ENCODE assay signal across 14 cellular contexts in genomic region chr12:130831876-130832405, GRCh38. TPM values are rescaled to one million over a fixed set of nuclear protein-coding genes. Genes with fewer than 3 reads are reported as not detected.
A peak's percentile ranks its signal among the peaks of the same experiment; 100 is the strongest.
DNase-seq lines count a peak whose midpoint lies in the region; ATAC-seq and TF ChIP-seq lines count a peak whose summit lies in the region.
"Had no signal": no experiment of that assay in that cellular context is flagged by ENCODE, and none has a peak within 500 bp of the region (broad histone marks: within the 10 kb centered on the region; RNA-seq: fewer than 3 reads in every experiment).

No MANE protein-coding gene starts in this region.

- H3K27ac ChIP-seq in endodermal cell (ENCODE audit: low read depth, low read length): no peak overlapping the region
- H3K27ac ChIP-seq: KMS-11 had no signal

- ATAC-seq in activated naive CD8-positive, alpha-beta T cell treated with anti-CD3 and anti-CD28 coated beads, Interleukin-2, amount 10 ng/mL, durations not matched to agents 7 days and 5 days (ENCODE audit: low read depth): no peak
- no peak for ATAC-seq in activated naive CD8-positive, alpha-beta T cell treated with anti-CD3 and anti-CD28 coated beads, Interleukin-2, amount 50 U/mL, for 24 hours
- ATAC-seq: CD8-positive, alpha-beta T cell; PC-3 had no signal

- 93 to 100% methylated on average over 2 to 5 of the region's 5 CpGs for WGBS in endodermal cell (ENCODE audit: insufficient coverage in 1 of 2, insufficient read length in 1 of 2), 2 experiments

- POLR2A ChIA-PET in activated naive CD8-positive, alpha-beta T cell treated with anti-CD3 and anti-CD28 coated beads, Interleukin-2, amount 10 ng/mL, durations not matched to agents 7 days and 5 days (lab: Charles Lee): no interaction called here

- no peaks in the 10 kb centered on the region for H3K27me3 Mint-ChIP-seq in activated naive CD8-positive, alpha-beta T cell treated with anti-CD3 and anti-CD28 coated beads, Interleukin-2, amount 10 ng/mL, durations not matched to agents 7 days and 5 days
- no peaks in the 10 kb centered on the region for H3K27me3 Mint-ChIP-seq in activated naive CD8-positive, alpha-beta T cell treated with anti-CD3 and anti-CD28 coated beads, Interleukin-2, amount 50 U/mL, for 24 hours
- no peaks in the 10 kb centered on the region for H3K27me3 Mint-ChIP-seq in endodermal cell (ENCODE audit: insufficient read depth)
- H3K27me3 Mint-ChIP-seq: B cell had no signal

- no peaks in the 10 kb centered on the region for H3K9me3 ChIP-seq in endodermal cell (ENCODE audit: control insufficient read depth, low read length)

- H3K27ac Mint-ChIP-seq in activated naive CD8-positive, alpha-beta T cell treated with anti-CD3 and anti-CD28 coated beads, Interleukin-2, amount 10 ng/mL, durations not matched to agents 7 days and 5 days: peak overlapping the region; percentile 8
- no peak overlapping the region for H3K27ac Mint-ChIP-seq in activated naive CD8-positive, alpha-beta T cell treated with anti-CD3 and anti-CD28 coated beads, Interleukin-2, amount 50 U/mL, for 24 hours
- H3K27ac Mint-ChIP-seq in endodermal cell: no peak overlapping the region
- H3K27ac Mint-ChIP-seq: B cell; CD8-positive, alpha-beta T cell had no signal

- TF ChIP-seq CTCF in endodermal cell (conservative IDR thresholded peaks at IDR 0.05): no peak

- peaks cover 7% of the 10 kb centered on the region for H3K36me3 Mint-ChIP-seq in activated naive CD8-positive, alpha-beta T cell treated with anti-CD3 and anti-CD28 coated beads, Interleukin-2, amount 10 ng/mL, durations not matched to agents 7 days and 5 days
- H3K36me3 Mint-ChIP-seq in activated naive CD8-positive, alpha-beta T cell treated with anti-CD3 and anti-CD28 coated beads, Interleukin-2, amount 50 U/mL, for 24 hours (ENCODE audit: low read depth): peaks cover 3% of the 10 kb centered on the region
- H3K36me3 Mint-ChIP-seq in endodermal cell (ENCODE audit: low read depth): peaks cover 6% of the 10 kb centered on the region
- H3K36me3 Mint-ChIP-seq: CD8-positive, alpha-beta T cell had no signal

- H3K9ac ChIP-seq in endodermal cell (ENCODE audit: extremely low read depth, low read length, poor library complexity, severe bottlenecking): no peak overlapping the region
- H3K9ac ChIP-seq: KMS-11 had no signal

- no peaks in the 10 kb centered on the region for H3K27me3 ChIP-seq in endodermal cell (ENCODE audit: control insufficient read depth, insufficient read depth, low read length, poor library complexity, severe bottlenecking)

- no peak overlapping the region for H3K4me3 ChIP-seq in endodermal cell (ENCODE audit: low read length)

- H3K36me3 ChIP-seq in endodermal cell (ENCODE audit: control insufficient read depth, insufficient read depth, low read length): no peaks in the 10 kb centered on the region

- no peaks in the 10 kb centered on the region for H3K4me1 ChIP-seq in endodermal cell (ENCODE audit: control insufficient read depth, insufficient read depth, low read length)

- no peaks in the 10 kb centered on the region for H3K9me3 Mint-ChIP-seq in activated naive CD8-positive, alpha-beta T cell treated with anti-CD3 and anti-CD28 coated beads, Interleukin-2, amount 10 ng/mL, durations not matched to agents 7 days and 5 days
- H3K9me3 Mint-ChIP-seq in activated naive CD8-positive, alpha-beta T cell treated with anti-CD3 and anti-CD28 coated beads, Interleukin-2, amount 50 U/mL, for 24 hours: no peaks in the 10 kb centered on the region
- H3K9me3 Mint-ChIP-seq in endodermal cell: no peaks in the 10 kb centered on the region
- H3K9me3 Mint-ChIP-seq: CD8-positive, alpha-beta T cell had no signal

- peaks cover 21% of the 10 kb centered on the region for H3K4me1 Mint-ChIP-seq in activated naive CD8-positive, alpha-beta T cell treated with anti-CD3 and anti-CD28 coated beads, Interleukin-2, amount 10 ng/mL, durations not matched to agents 7 days and 5 days
- peaks cover 34% of the 10 kb centered on the region for H3K4me1 Mint-ChIP-seq in activated naive CD8-positive, alpha-beta T cell treated with anti-CD3 and anti-CD28 coated beads, Interleukin-2, amount 50 U/mL, for 24 hours
- peaks cover 25% of the 10 kb centered on the region for H3K4me1 Mint-ChIP-seq in endodermal cell

- DNase-seq in activated naive CD8-positive, alpha-beta T cell treated with anti-CD3 and anti-CD28 coated beads, Interleukin-2, amount 10 ng/mL, durations not matched to agents 7 days and 5 days: no peak
- DNase-seq in activated naive CD8-positive, alpha-beta T cell treated with anti-CD3 and anti-CD28 coated beads, Interleukin-2, amount 50 U/mL, for 24 hours: no peak
- DNase-seq in NCI-H69 (lab: John Stamatoyannopoulos, UW): peak; percentile 42
- peak; percentile 30 for DNase-seq in endodermal cell
- DNase-seq in stimulated activated CD4-positive, alpha-beta T cell treated with anti-CD3 and anti-CD28 coated beads, Interleukin-15, amount 100 ng/mL, for 24 hours: no peak
- DNase-seq in NCI-H82 (lab: John Stamatoyannopoulos, UW): no peak
- no peak for DNase-seq in NCI-H1436 (lab: John Stamatoyannopoulos, UW)
- DNase-seq: CD8-positive, alpha-beta T cell; DMS79 treated with DMSO at 0.1 percent for 48 hours; NCI-H1048; NCI-H446; PC-3 had no signal

- H3K4me3 Mint-ChIP-seq in activated naive CD8-positive, alpha-beta T cell treated with anti-CD3 and anti-CD28 coated beads, Interleukin-2, amount 10 ng/mL, durations not matched to agents 7 days and 5 days: no peak overlapping the region
- H3K4me3 Mint-ChIP-seq in activated naive CD8-positive, alpha-beta T cell treated with anti-CD3 and anti-CD28 coated beads, Interleukin-2, amount 50 U/mL, for 24 hours: no peak overlapping the region
- no peak overlapping the region for H3K4me3 Mint-ChIP-seq in endodermal cell
- H3K4me3 Mint-ChIP-seq: B cell; CD8-positive, alpha-beta T cell had no signal

RNA-seq across cellular contexts. Expression of gene STX2, which starts 7.1 kb away (rescaled TPM):
- total RNA-seq in activated naive CD8-positive, alpha-beta T cell treated with anti-CD3 and anti-CD28 coated beads, Interleukin-2, amount 10 ng/mL, durations not matched to agents 7 days and 5 days: 10 to 100 TPM; 20.7 to 22.5 TPM
- 10 to 100 TPM; 18.2 to 20.2 TPM for total RNA-seq in endodermal cell
- polyA plus RNA-seq in endodermal cell (2013, experiment 1 of 2): 32.8 TPM
- 31.3 TPM for polyA plus RNA-seq in endodermal cell (2013, experiment 2 of 2)

RNA-seq across cellular contexts. Expression of gene RAN, which starts 39.9 kb away (rescaled TPM):
- total RNA-seq in activated naive CD8-positive, alpha-beta T cell treated with anti-CD3 and anti-CD28 coated beads, Interleukin-2, amount 10 ng/mL, durations not matched to agents 7 days and 5 days: 100 to 1,000 TPM; 798 to 821 TPM
- total RNA-seq in endodermal cell: 1,000 to 10,000 TPM; 1,323 to 1,383 TPM
- polyA plus RNA-seq in endodermal cell (2013, experiment 1 of 2): 1,001 TPM
- polyA plus RNA-seq in endodermal cell (2013, experiment 2 of 2): 946 TPM

Comparison
In these comparisons a context has a peak if more than half of its experiments do, and no peak if none do; other contexts are left out.
1. DNase-seq: peak in NCI-H69 (single experiment) and endodermal cell (single experiment); none in activated naive CD8-positive, alpha-beta T cell treated with anti-CD3 and anti-CD28 coated beads, Interleukin-2, amount 10 ng/mL, durations not matched to agents 7 days and 5 days (single experiment), activated naive CD8-positive, alpha-beta T cell treated with anti-CD3 and anti-CD28 coated beads, Interleukin-2, amount 50 U/mL, for 24 hours (single experiment), stimulated activated CD4-positive, alpha-beta T cell treated with anti-CD3 and anti-CD28 coated beads, Interleukin-15, amount 100 ng/mL, for 24 hours (single experiment), NCI-H82 (single experiment) and NCI-H1436 (single experiment).